20 cellular contexts compared by ENCODE assay signal in genomic region chr2:68272246-68272987, GRCh38. TPM values are rescaled to one million over a fixed set of nuclear protein-coding genes. Genes with fewer than 3 reads are reported as not detected.
DNase-seq lines count a peak whose midpoint lies in the region; ATAC-seq and TF ChIP-seq lines count a peak whose summit lies in the region.
"Had no signal": no experiment of that assay in that cellular context is flagged by ENCODE, and none has a peak within 500 bp of the region (broad histone marks: within the 10 kb centered on the region; RNA-seq: fewer than 3 reads in every experiment).

No MANE protein-coding gene starts in this region.

- no peak for TF ChIP-seq CTCF in neural progenitor cell (IDR thresholded peaks at IDR 0.05)

- no peaks in the 10 kb centered on the region for H3K9me3 Mint-ChIP-seq in neural progenitor cell
- H3K9me3 Mint-ChIP-seq: activated T-helper 1 cell treated with anti-CD3 and anti-CD28 coated beads, Interleukin-12 subunit alpha, Interleukin-12 subunit beta, Interleukin-2, Interleukin-4 antibody, amounts not matched to agents 30 ng/mL and 10 ng/mL and 1 ng/mL, durations not matched to agents 14 hours and 24 hours and 36 hours; GM23338 had no signal

- H3K4me3 Mint-ChIP-seq in neural progenitor cell: no peak overlapping the region
- H3K4me3 Mint-ChIP-seq: activated CD8-positive, alpha-beta T cell treated with anti-CD3 and anti-CD28 coated beads, Interleukin-2, amount 10 ng/mL, durations not matched to agents 7 days and 5 days; activated T-helper 1 cell treated with anti-CD3 and anti-CD28 coated beads, Interleukin-12 subunit alpha, Interleukin-12 subunit beta, Interleukin-2, Interleukin-4 antibody, amounts not matched to agents 30 ng/mL and 10 ng/mL and 1 ng/mL, durations not matched to agents 14 hours and 24 hours and 36 hours; GM23338; stimulated activated naive B cell treated with anti-CD40 and anti-IgM and Interleukin-4, amounts not matched to agents 10 μg/mL and 1 μg/mL and 100 μg/mL, for 72 hours had no signal

- peak overlapping the region; percentile 42 for H3K27ac Mint-ChIP-seq in neural progenitor cell
- H3K27ac Mint-ChIP-seq: activated CD8-positive, alpha-beta T cell treated with anti-CD3 and anti-CD28 coated beads, Interleukin-2, amount 10 ng/mL, durations not matched to agents 7 days and 5 days; activated T-helper 1 cell treated with anti-CD3 and anti-CD28 coated beads, Interleukin-12 subunit alpha, Interleukin-12 subunit beta, Interleukin-2, Interleukin-4 antibody, amounts not matched to agents 30 ng/mL and 10 ng/mL and 1 ng/mL, durations not matched to agents 14 hours and 24 hours and 36 hours; GM23338; stimulated activated naive B cell treated with anti-CD40 and anti-IgM and Interleukin-4, amounts not matched to agents 10 μg/mL and 1 μg/mL and 100 μg/mL, for 72 hours had no signal

- H2AFZ ChIP-seq in neural progenitor cell (replicated peaks): peak overlapping the region; percentile 85
- H2AFZ ChIP-seq: GM23338 had no signal

- H3K79me2 ChIP-seq in neural progenitor cell (ENCODE audit: low read depth): no peaks in the 10 kb centered on the region

- no peaks in the 10 kb centered on the region for H4K20me1 ChIP-seq in BLaER1 treated with 17β-estradiol and CSF1 and Interleukin-3, amounts not matched to agents 10 nM and 100 nM
- no peaks in the 10 kb centered on the region for H4K20me1 ChIP-seq in neural progenitor cell (ENCODE audit: low read depth)

- H3K4me2 ChIP-seq in BLaER1 treated with 17β-estradiol and CSF1 and Interleukin-3, amounts not matched to agents 10 nM and 100 nM: peak overlapping the region; percentile 28 to 85 (median 61); a peak in 20 of 22 replicates
- peak overlapping the region; percentile 18 for H3K4me2 ChIP-seq in neural progenitor cell
- H3K4me2 ChIP-seq: GM23338 had no signal

- DNase-seq in NCI-H2171 (lab: John Stamatoyannopoulos, UW) (peak; percentile 15), neural progenitor cell (ENCODE audit: low spot score) (no peak), posterior vena cava (ENCODE audit: low spot score) (no peak)
- no peak for DNase-seq in activated CD8-positive, alpha-beta memory T cell treated with anti-CD3 and anti-CD28 coated beads for 24 hours
- DNase-seq: activated CD8-positive, alpha-beta T cell treated with anti-CD3 and anti-CD28 coated beads, Interleukin-2, amount 10 ng/mL, durations not matched to agents 7 days and 5 days; Caco-2; left colon; NCI-H1930; NCI-H524 treated with DMSO at 0.1 percent for 48 hours; Peyer's patch; psoas muscle; stimulated activated CD4-positive, alpha-beta T cell treated with anti-CD3 and anti-CD28 coated beads, Interleukin-12 subunit alpha, Interleukin-12 subunit beta, amount 100 ng/mL, for 4 hours; stimulated activated naive B cell treated with anti-CD40 and anti-IgM and Interleukin-4, amounts not matched to agents 10 μg/mL and 1 μg/mL and 100 μg/mL, for 72 hours; uterus had no signal

- peak overlapping the region in 6 of 11 experiments; percentile 6 to 53 (median 36); a peak in 7 of 22 replicates for H3K9ac ChIP-seq in BLaER1 treated with 17β-estradiol and CSF1 and Interleukin-3, amounts not matched to agents 10 nM and 100 nM
- no peak overlapping the region for H3K9ac ChIP-seq in neural progenitor cell

- intact Hi-C loops in posterior vena cava (cut with DNase I): no loop called here

- no peaks in the 10 kb centered on the region for H3K9me3 ChIP-seq in BLaER1 treated with 17β-estradiol and CSF1 and Interleukin-3, amounts not matched to agents 10 nM and 100 nM (replicated peaks in 1 of 11)
- H3K9me3 ChIP-seq in neural progenitor cell (ENCODE audit: low read depth): no peaks in the 10 kb centered on the region
- H3K9me3 ChIP-seq: Caco-2, Peyer's patch, psoas muscle, uterus had no signal

- H3K36me3 Mint-ChIP-seq in neural progenitor cell: no peaks in the 10 kb centered on the region
- H3K36me3 Mint-ChIP-seq: stimulated activated naive B cell treated with anti-CD40 and anti-IgM and Interleukin-4, amounts not matched to agents 10 μg/mL and 1 μg/mL and 100 μg/mL, for 72 hours had no signal

- no peaks in the 10 kb centered on the region for H3K27me3 ChIP-seq in BLaER1 treated with 17β-estradiol and CSF1 and Interleukin-3, amounts not matched to agents 10 nM and 100 nM
- H3K27me3 ChIP-seq in neural progenitor cell: no peaks in the 10 kb centered on the region
- H3K27me3 ChIP-seq: Peyer's patch, uterus had no signal

- no peak for ATAC-seq in GM21528 (IDR thresholded peaks at IDR 0.05; ENCODE audit: low FRiP score, unreplicated experiment)
- ATAC-seq in GM21717 (IDR thresholded peaks at IDR 0.05; ENCODE audit: unreplicated experiment): no peak
- ATAC-seq: activated CD8-positive, alpha-beta T cell treated with anti-CD3 and anti-CD28 coated beads, Interleukin-2, amount 10 ng/mL, durations not matched to agents 7 days and 5 days; GM23338; left colon; psoas muscle; stimulated activated naive B cell treated with anti-CD40 and anti-IgM and Interleukin-4, amounts not matched to agents 10 μg/mL and 1 μg/mL and 100 μg/mL, for 72 hours had no signal

- peaks cover 9 to 25% (median 23%) of the 10 kb centered on the region in 10 experiments for H3K4me1 ChIP-seq in BLaER1 treated with 17β-estradiol and CSF1 and Interleukin-3, amounts not matched to agents 10 nM and 100 nM
- peaks cover 30% of the 10 kb centered on the region for H3K4me1 ChIP-seq in neural progenitor cell
- H3K4me1 ChIP-seq: Caco-2, Peyer's patch, psoas muscle, uterus had no signal

- no peaks in the 10 kb centered on the region for H3K36me3 ChIP-seq in BLaER1 treated with 17β-estradiol and CSF1 and Interleukin-3, amounts not matched to agents 10 nM and 100 nM
- H3K36me3 ChIP-seq in neural progenitor cell: no peaks in the 10 kb centered on the region
- H3K36me3 ChIP-seq: Peyer's patch, uterus had no signal

- H3K27ac ChIP-seq in BLaER1 treated with 17β-estradiol and CSF1 and Interleukin-3, amounts not matched to agents 10 nM and 100 nM: peak overlapping the region in 10 of 11 experiments; percentile 5 to 77 (median 54); a peak in 17 of 22 replicates
- H3K27ac ChIP-seq in cingulate gyrus (ENCODE audit: low read depth, low read length) (peak overlapping the region; percentile 90), neural progenitor cell (peak overlapping the region; percentile 16)
- H3K27ac ChIP-seq: Peyer's patch, psoas muscle, uterus had no signal

- H3K27me3 Mint-ChIP-seq in neural progenitor cell (ENCODE audit: insufficient read depth, low read depth): peaks cover 3% of the 10 kb centered on the region
- H3K27me3 Mint-ChIP-seq: stimulated activated naive B cell treated with anti-CD40 and anti-IgM and Interleukin-4, amounts not matched to agents 10 μg/mL and 1 μg/mL and 100 μg/mL, for 72 hours had no signal

- H3K4me1 Mint-ChIP-seq in neural progenitor cell: peaks cover 6% of the 10 kb centered on the region
- H3K4me1 Mint-ChIP-seq: stimulated activated naive B cell treated with anti-CD40 and anti-IgM and Interleukin-4, amounts not matched to agents 10 μg/mL and 1 μg/mL and 100 μg/mL, for 72 hours had no signal

- H3K4me3 ChIP-seq in BLaER1 treated with 17β-estradiol and CSF1 and Interleukin-3, amounts not matched to agents 10 nM and 100 nM: no peak overlapping the region
- no peak overlapping the region for H3K4me3 ChIP-seq in neural progenitor cell
- H3K4me3 ChIP-seq: GM23338, Peyer's patch, psoas muscle, uterus had no signal

- peaks cover 13% of the 10 kb centered on the region for H3F3A ChIP-seq in neural progenitor cell (ENCODE audit: low read depth)

RNA-seq across cellular contexts. Expression of gene PPP3R1, which starts 20.1 kb away (rescaled TPM):
- total RNA-seq in neural progenitor cell (ENCODE audit: low replicate concordance): 29.1 and 41.4 TPM in 2 replicates
- total RNA-seq in posterior vena cava: 10 to 100 TPM; 46.3 to 47.2 TPM

RNA-seq across cellular contexts. Expression of gene CNRIP1, which starts 47.3 kb away (rescaled TPM):
- total RNA-seq in neural progenitor cell (ENCODE audit: low replicate concordance) (3.7 and 5.0 TPM in 2 replicates), posterior vena cava (10 to 100 TPM; 27.6 to 32.2 TPM)
- total RNA-seq: activated CD8-positive, alpha-beta T cell treated with anti-CD3 and anti-CD28 coated beads, Interleukin-2, amount 10 ng/mL, durations not matched to agents 7 days and 5 days; activated T-helper 1 cell treated with anti-CD3 and anti-CD28 coated beads, Interleukin-12 subunit alpha, Interleukin-12 subunit beta, Interleukin-2, Interleukin-4 antibody, amounts not matched to agents 30 ng/mL and 10 ng/mL and 1 ng/mL, durations not matched to agents 14 hours and 24 hours and 36 hours; Caco-2 had no signal

Comparison
In these comparisons a context has a peak if more than half of its experiments do, and no peak if none do; other contexts are left out.
1. H3K27ac ChIP-seq: peak in every context shown above with its lines; median percentile 90 in cingulate gyrus; 54 in BLaER1 treated with 17β-estradiol and CSF1 and Interleukin-3, amounts not matched to agents 10 nM and 100 nM; 16 in neural progenitor cell.